In the genomic region with DNA sequence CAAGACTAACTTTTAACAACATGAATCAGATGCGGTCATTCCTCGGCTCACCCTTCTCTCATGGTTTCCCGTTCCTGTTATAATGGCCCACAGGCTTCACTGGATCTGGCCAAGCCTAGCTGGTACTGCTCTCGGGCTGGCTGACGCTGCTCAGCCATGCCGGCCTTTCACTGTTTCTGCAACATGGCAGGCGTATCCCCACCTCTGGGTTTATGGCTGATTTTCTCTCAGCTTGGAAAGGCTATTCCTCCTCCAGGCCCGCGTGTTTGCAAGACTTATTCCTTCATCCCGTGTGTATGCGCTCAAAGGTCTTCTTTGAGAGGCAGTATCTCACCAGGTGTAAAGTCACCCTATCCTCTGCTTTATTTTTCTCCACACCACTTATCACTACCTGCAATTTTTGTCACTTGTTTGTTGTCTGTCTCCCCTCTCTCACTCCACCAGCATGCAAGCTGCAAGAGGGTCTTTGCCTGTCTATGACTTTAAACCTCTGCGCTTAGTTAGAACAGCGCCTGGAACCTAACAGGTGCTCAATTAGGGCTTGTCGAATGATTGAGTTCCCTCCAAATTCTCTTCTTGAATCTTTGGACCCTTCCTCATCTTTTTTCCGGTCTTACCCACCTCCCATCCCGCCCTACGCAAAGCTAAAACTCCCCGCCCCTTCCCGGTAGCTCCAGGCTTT, we compare ENCODE assay signal across 8 cellular contexts. TPM values are rescaled to one million over a fixed set of nuclear protein-coding genes. Genes with fewer than 3 reads are reported as not detected.
DNase-seq lines count a peak whose midpoint lies in the region; ATAC-seq and TF ChIP-seq lines count a peak whose summit lies in the region.

No MANE protein-coding gene starts in this region.

- H3K9me3 Mint-ChIP-seq in activated T-helper 17 cell treated with anti-CD3 and anti-CD28 coated beads, Interleukin-2, amount 50 U/mL, for 72 hours, result no peaks in the 10 kb centered on the region

- peak overlapping the region; percentile 97 for H3K4me3 Mint-ChIP-seq in activated T-helper 17 cell treated with anti-CD3 and anti-CD28 coated beads, Interleukin-2, amount 50 U/mL, for 72 hours

- no peaks in the 10 kb centered on the region for H3K27me3 ChIP-seq in suprapubic skin

- peaks cover 55% of the 10 kb centered on the region for H3K4me1 ChIP-seq in suprapubic skin

- no peak for TF ChIP-seq POLR2A in suprapubic skin (IDR thresholded peaks at IDR 0.05)

- H3K27ac ChIP-seq in suprapubic skin, result peak overlapping the region; percentile 97

- peaks cover 38% of the 10 kb centered on the region for H3K36me3 Mint-ChIP-seq in activated T-helper 17 cell treated with anti-CD3 and anti-CD28 coated beads, Interleukin-2, amount 50 U/mL, for 72 hours (ENCODE audit: low read depth)

- ATAC-seq in GM18907 (IDR thresholded peaks at IDR 0.05; ENCODE audit: unreplicated experiment), result peak; percentile 10
- ATAC-seq in HG03045 (IDR thresholded peaks at IDR 0.05; ENCODE audit: unreplicated experiment), result peak; percentile 2
- peak; percentile 6 for ATAC-seq in activated T-helper 17 cell treated with anti-CD3 and anti-CD28 coated beads, Interleukin-2, amount 50 U/mL, for 72 hours (replicated peaks)

- DNase-seq in iPS-NIHi11 (ENCODE audit: low spot score) (peak; percentile 21), suprapubic skin (ENCODE audit: low spot score in 2 of 2) (no peak), HK-2 (ENCODE audit: unreplicated experiment) (no peak), SIG-M5 (lab: John Stamatoyannopoulos, UW) (no peak)
- DNase-seq in central memory CD4-positive, alpha-beta T cell, result no peak

- H3K27ac Mint-ChIP-seq in activated T-helper 17 cell treated with anti-CD3 and anti-CD28 coated beads, Interleukin-2, amount 50 U/mL, for 72 hours, result peak overlapping the region; percentile 82

- H3K4me3 ChIP-seq in suprapubic skin, result peak overlapping the region; percentile 88

- no peaks in the 10 kb centered on the region for H3K36me3 ChIP-seq in suprapubic skin

- WGBS in suprapubic skin, result 48% methylated on average over 19 of the region's 19 CpGs

- no peaks in the 10 kb centered on the region for H3K27me3 Mint-ChIP-seq in activated T-helper 17 cell treated with anti-CD3 and anti-CD28 coated beads, Interleukin-2, amount 50 U/mL, for 72 hours

- no peak for TF ChIP-seq CTCF in suprapubic skin (IDR thresholded peaks at IDR 0.05)

- TF ChIP-seq EP300 in suprapubic skin (IDR thresholded peaks at IDR 0.05), result no peak

- H3K9me3 ChIP-seq in suprapubic skin, result no peaks in the 10 kb centered on the region

- peaks cover 57% of the 10 kb centered on the region for H3K4me1 Mint-ChIP-seq in activated T-helper 17 cell treated with anti-CD3 and anti-CD28 coated beads, Interleukin-2, amount 50 U/mL, for 72 hours

RNA-seq across cellular contexts. Expression of a gene that starts 0.5 kb away (rescaled TPM):
- 100 to 1,000 TPM; 155 to 209 TPM for total RNA-seq in activated T-helper 17 cell treated with anti-CD3 and anti-CD28 coated beads, Interleukin-2, amount 50 U/mL, for 72 hours
- total RNA-seq in suprapubic skin, result 10 to 100 TPM; 31.0 to 38.4 (median 35.3) TPM
